Comparison of ENCODE assay signal across 1 cellular context in genomic region chr5:129094924-129095797, GRCh38.
A peak's percentile ranks its signal among the peaks of the same experiment; 100 is the strongest.
TF ChIP-seq lines count a peak whose summit lies in the region.

No MANE protein-coding gene starts in this region.

TF ChIP-seq in K562, 482 proteins besides CTCF, POLR2A, EP300 and RAD21 (continued from another document and continues in another):
- no peak for TF ChIP-seq ZBTB40 (IDR thresholded peaks at IDR 0.05)
- TF ChIP-seq ZBTB40 (CRISPR knock-in tag; IDR thresholded peaks at IDR 0.05): no peak
- TF ChIP-seq STAT6 (CRISPR knock-in tag; IDR thresholded peaks at IDR 0.05): no peak
- no peak for TF ChIP-seq ELF1 (tag; IDR thresholded peaks at IDR 0.05)
- TF ChIP-seq ZNF197 (CRISPR knock-in tag; IDR thresholded peaks at IDR 0.05; ENCODE audit: low read depth): no peak
- TF ChIP-seq TEAD4 (IDR thresholded peaks at IDR 0.05; ENCODE audit: low read length): 0 out of 2 replicates have a peak, but pooled peaks have one; percentile 10
- TF ChIP-seq TEAD4 (CRISPR knock-in tag; IDR thresholded peaks at IDR 0.05; ENCODE audit: borderline replicate concordance): no peak
- no peak for TF ChIP-seq ZNF766 (CRISPR knock-in tag; conservative IDR thresholded peaks at IDR 0.05)
- TF ChIP-seq SMARCA4 (IDR thresholded peaks at IDR 0.05): no peak
- TF ChIP-seq HNRNPH1 (optimal IDR thresholded peaks at IDR 0.05; ENCODE audit: low read depth, low read length): no peak
- no peak for TF ChIP-seq ZFP1 (CRISPR knock-in tag; IDR thresholded peaks at IDR 0.05)
- no peak for TF ChIP-seq REST (CRISPR knock-in tag; IDR thresholded peaks at IDR 0.05; ENCODE audit: low read depth)
- no peak for TF ChIP-seq SOX6 (IDR thresholded peaks at IDR 0.05)
- no peak for TF ChIP-seq TOE1 (IDR thresholded peaks at IDR 0.05; ENCODE audit: borderline replicate concordance)
- no peak for TF ChIP-seq TOE1 (CRISPR knock-in tag; IDR thresholded peaks at IDR 0.05; ENCODE audit: borderline replicate concordance, low read depth)
- TF ChIP-seq EZH2 (IDR thresholded peaks at IDR 0.05; ENCODE audit: borderline replicate concordance, low read depth, low read length): no peak
- no peak for TF ChIP-seq KAT8 (IDR thresholded peaks at IDR 0.05; ENCODE audit: low read depth)
- TF ChIP-seq HMG20B (CRISPR knock-in tag; IDR thresholded peaks at IDR 0.05): no peak
- no peak for TF ChIP-seq CLOCK (CRISPR knock-in tag; IDR thresholded peaks at IDR 0.05; ENCODE audit: borderline replicate concordance)
- TF ChIP-seq ZNF311 (CRISPR knock-in tag; IDR thresholded peaks at IDR 0.05): no peak
- no peak for TF ChIP-seq NR2C2 (CRISPR knock-in tag; IDR thresholded peaks at IDR 0.05)
- 0 out of 2 replicates have a peak, but pooled peaks have one; percentile 45 for TF ChIP-seq NR2C2 (tag; IDR thresholded peaks at IDR 0.05)
- 0 out of 2 replicates have a peak, but pooled peaks have one; percentile 47 for TF ChIP-seq KAT7 (CRISPR knock-in tag; IDR thresholded peaks at IDR 0.05; ENCODE audit: borderline replicate concordance)
- no peak for TF ChIP-seq FOXJ3 (CRISPR knock-in tag; IDR thresholded peaks at IDR 0.05)
- no peak for TF ChIP-seq ZNF217 (CRISPR knock-in tag; IDR thresholded peaks at IDR 0.05)
- no peak for TF ChIP-seq PPARD (CRISPR knock-in tag; IDR thresholded peaks at IDR 0.05)
- no peak for TF ChIP-seq TCF7 (IDR thresholded peaks at IDR 0.05; ENCODE audit: borderline replicate concordance)
- TF ChIP-seq ZNF133 (CRISPR knock-in tag; IDR thresholded peaks at IDR 0.05): no peak
- TF ChIP-seq ZNF639 (CRISPR knock-in tag; conservative IDR thresholded peaks at IDR 0.05 in 1 of 2, IDR thresholded peaks at IDR 0.05 in 1 of 2): no peak; a peak in 1 of 4 replicates
- no peak for TF ChIP-seq CREBBP (IDR thresholded peaks at IDR 0.05; ENCODE audit: low read depth, low read length)
- TF ChIP-seq SIX5 (IDR thresholded peaks at IDR 0.05; ENCODE audit: borderline replicate concordance in 1 of 2, insufficient read depth in 1 of 2, low read depth in 1 of 2, low read length in 2 of 2): no peak
- no peak for TF ChIP-seq GTF2A2 (tag; IDR thresholded peaks at IDR 0.05)
- TF ChIP-seq MAZ (CRISPR knock-in tag; conservative IDR thresholded peaks at IDR 0.05 in 1 of 2, IDR thresholded peaks at IDR 0.05 in 1 of 2): peak in 1 of 2 experiments; percentile 72; a peak in 2 of 4 replicates
- TF ChIP-seq XRCC4 (IDR thresholded peaks at IDR 0.05; ENCODE audit: extremely low read depth, insufficient read depth, insufficient read length): no peak
- TF ChIP-seq KLF1 (tag; IDR thresholded peaks at IDR 0.05): no peak
- peak; percentile 45; the same call in 1 of the 2 replicates for TF ChIP-seq GABPB1 (CRISPR knock-in tag; IDR thresholded peaks at IDR 0.05)
- TF ChIP-seq MNT (conservative IDR thresholded peaks at IDR 0.05): peak; percentile 68 to 81; a peak in 3 of 4 replicates
- no peak for TF ChIP-seq ZNF436 (CRISPR knock-in tag; IDR thresholded peaks at IDR 0.05)
- TF ChIP-seq THAP12 (CRISPR knock-in tag; IDR thresholded peaks at IDR 0.05): no peak
